3 cellular contexts compared by ENCODE assay signal in the genomic region with DNA sequence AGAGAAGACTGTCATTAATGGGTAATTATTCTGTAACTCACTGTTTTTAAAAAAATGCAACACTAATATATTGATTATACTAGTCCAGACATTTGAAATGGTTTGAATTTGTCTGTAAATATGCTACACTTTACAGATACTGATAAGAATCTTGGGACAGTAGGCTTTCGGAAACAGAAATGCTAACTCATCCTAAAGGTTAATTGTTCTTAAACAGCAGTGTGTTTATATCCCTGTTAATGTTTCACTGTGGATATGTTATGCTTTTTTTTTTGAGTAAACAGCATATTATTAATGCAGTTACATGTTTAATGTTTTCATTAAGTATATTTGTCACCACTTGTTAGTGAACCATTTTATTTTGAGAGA.
A peak's percentile ranks its signal among the peaks of the same experiment; 100 is the strongest.
TF ChIP-seq lines count a peak whose summit lies in the region.

No MANE protein-coding gene starts in this region.

TF ChIP-seq in SK-N-SH, 30 proteins besides CTCF, POLR2A, EP300 and RAD21:
- TF ChIP-seq FOXM1 (IDR thresholded peaks at IDR 0.05; ENCODE audit: low read depth) (no peak), GATA2 (CRISPR knock-in tag; IDR thresholded peaks at IDR 0.05) (peak; percentile 27; the same call in 1 of the 2 replicates)

TF ChIP-seq in SK-N-SH treated with all-trans-retinoic acid at 6 μM for 48 hours, 23 proteins besides CTCF, POLR2A, EP300 and RAD21:
- no peak for TF ChIP-seq RARB (CRISPR knock-in tag; IDR thresholded peaks at IDR 0.05)
- no peak for TF ChIP-seq CSRNP3 (CRISPR knock-in tag; IDR thresholded peaks at IDR 0.05)
- no peak for TF ChIP-seq ZNF70 (CRISPR knock-in tag; IDR thresholded peaks at IDR 0.05)
- no peak for TF ChIP-seq OSR1 (CRISPR knock-in tag; IDR thresholded peaks at IDR 0.05)
- no peak for TF ChIP-seq BACH2 (CRISPR knock-in tag; IDR thresholded peaks at IDR 0.05; ENCODE audit: borderline replicate concordance)

TF ChIP-seq in K562, 482 proteins besides CTCF, POLR2A, EP300 and RAD21:
- peak; percentile 85 for TF ChIP-seq NFE2 (IDR thresholded peaks at IDR 0.05; ENCODE audit: low read depth)
- TF ChIP-seq DPF2 (IDR thresholded peaks at IDR 0.05): peak; percentile 68; the same call in 1 of the 2 replicates
- no peak for TF ChIP-seq MCM3 (IDR thresholded peaks at IDR 0.05)
- TF ChIP-seq, protein P1, sequence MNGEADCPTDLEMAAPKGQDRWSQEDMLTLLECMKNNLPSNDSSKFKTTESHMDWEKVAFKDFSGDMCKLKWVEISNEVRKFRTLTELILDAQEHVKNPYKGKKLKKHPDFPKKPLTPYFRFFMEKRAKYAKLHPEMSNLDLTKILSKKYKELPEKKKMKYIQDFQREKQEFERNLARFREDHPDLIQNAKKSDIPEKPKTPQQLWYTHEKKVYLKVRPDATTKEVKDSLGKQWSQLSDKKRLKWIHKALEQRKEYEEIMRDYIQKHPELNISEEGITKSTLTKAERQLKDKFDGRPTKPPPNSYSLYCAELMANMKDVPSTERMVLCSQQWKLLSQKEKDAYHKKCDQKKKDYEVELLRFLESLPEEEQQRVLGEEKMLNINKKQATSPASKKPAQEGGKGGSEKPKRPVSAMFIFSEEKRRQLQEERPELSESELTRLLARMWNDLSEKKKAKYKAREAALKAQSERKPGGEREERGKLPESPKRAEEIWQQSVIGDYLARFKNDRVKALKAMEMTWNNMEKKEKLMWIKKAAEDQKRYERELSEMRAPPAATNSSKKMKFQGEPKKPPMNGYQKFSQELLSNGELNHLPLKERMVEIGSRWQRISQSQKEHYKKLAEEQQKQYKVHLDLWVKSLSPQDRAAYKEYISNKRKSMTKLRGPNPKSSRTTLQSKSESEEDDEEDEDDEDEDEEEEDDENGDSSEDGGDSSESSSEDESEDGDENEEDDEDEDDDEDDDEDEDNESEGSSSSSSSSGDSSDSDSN (IDR thresholded peaks at IDR 0.05; ENCODE audit: borderline replicate concordance in 1 of 2, low read depth in 2 of 2, low read length in 2 of 2): no peak
- 0 out of 2 replicates have a peak, but pooled peaks have one; percentile 24 for TF ChIP-seq ZNF592 (IDR thresholded peaks at IDR 0.05)
- TF ChIP-seq CBFB (CRISPR knock-in tag; IDR thresholded peaks at IDR 0.05): no peak
- TF ChIP-seq ARID1B (IDR thresholded peaks at IDR 0.05): peak; percentile 32; the same call in 1 of the 2 replicates
- TF ChIP-seq ZNF134 (CRISPR knock-in tag; conservative IDR thresholded peaks at IDR 0.05): no peak
- peak; percentile 63 for TF ChIP-seq MAFK (IDR thresholded peaks at IDR 0.05; ENCODE audit: low read length)
- peak; percentile 82 for TF ChIP-seq SOX6 (IDR thresholded peaks at IDR 0.05)
- TF ChIP-seq SMARCB1 (IDR thresholded peaks at IDR 0.05; ENCODE audit: insufficient read length, low read depth): no peak
- TF ChIP-seq C11orf30 (IDR thresholded peaks at IDR 0.05; ENCODE audit: low read depth): peak; percentile 85
- 0 out of 2 replicates have a peak, but pooled peaks have one; percentile 33 for TF ChIP-seq FOXJ2 (tag; IDR thresholded peaks at IDR 0.05)
- TF ChIP-seq, protein P2, sequence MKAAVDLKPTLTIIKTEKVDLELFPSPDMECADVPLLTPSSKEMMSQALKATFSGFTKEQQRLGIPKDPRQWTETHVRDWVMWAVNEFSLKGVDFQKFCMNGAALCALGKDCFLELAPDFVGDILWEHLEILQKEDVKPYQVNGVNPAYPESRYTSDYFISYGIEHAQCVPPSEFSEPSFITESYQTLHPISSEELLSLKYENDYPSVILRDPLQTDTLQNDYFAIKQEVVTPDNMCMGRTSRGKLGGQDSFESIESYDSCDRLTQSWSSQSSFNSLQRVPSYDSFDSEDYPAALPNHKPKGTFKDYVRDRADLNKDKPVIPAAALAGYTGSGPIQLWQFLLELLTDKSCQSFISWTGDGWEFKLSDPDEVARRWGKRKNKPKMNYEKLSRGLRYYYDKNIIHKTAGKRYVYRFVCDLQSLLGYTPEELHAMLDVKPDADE (conservative IDR thresholded peaks at IDR 0.05; ENCODE audit: control insufficient read depth, low read depth, low read length): no peak
- peak; percentile 79 for TF ChIP-seq MAFF (IDR thresholded peaks at IDR 0.05; ENCODE audit: low read length)
- TF ChIP-seq SMARCE1 (IDR thresholded peaks at IDR 0.05): peak; percentile 34; the same call in 1 of the 2 replicates
- peak; percentile 85 for TF ChIP-seq MAFG (tag; conservative IDR thresholded peaks at IDR 0.05)
- TF ChIP-seq SMARCC2 (IDR thresholded peaks at IDR 0.05; ENCODE audit: low read depth): peak; percentile 47; the same call in 1 of the 2 replicates
- no peak for TF ChIP-seq STAG1 (CRISPR knock-in tag; IDR thresholded peaks at IDR 0.05; ENCODE audit: borderline replicate concordance)
- TF ChIP-seq ZNF316 (IDR thresholded peaks at IDR 0.05): peak; percentile 86
